Comparison of ENCODE assay signal across 33 cellular contexts in the genomic region with DNA sequence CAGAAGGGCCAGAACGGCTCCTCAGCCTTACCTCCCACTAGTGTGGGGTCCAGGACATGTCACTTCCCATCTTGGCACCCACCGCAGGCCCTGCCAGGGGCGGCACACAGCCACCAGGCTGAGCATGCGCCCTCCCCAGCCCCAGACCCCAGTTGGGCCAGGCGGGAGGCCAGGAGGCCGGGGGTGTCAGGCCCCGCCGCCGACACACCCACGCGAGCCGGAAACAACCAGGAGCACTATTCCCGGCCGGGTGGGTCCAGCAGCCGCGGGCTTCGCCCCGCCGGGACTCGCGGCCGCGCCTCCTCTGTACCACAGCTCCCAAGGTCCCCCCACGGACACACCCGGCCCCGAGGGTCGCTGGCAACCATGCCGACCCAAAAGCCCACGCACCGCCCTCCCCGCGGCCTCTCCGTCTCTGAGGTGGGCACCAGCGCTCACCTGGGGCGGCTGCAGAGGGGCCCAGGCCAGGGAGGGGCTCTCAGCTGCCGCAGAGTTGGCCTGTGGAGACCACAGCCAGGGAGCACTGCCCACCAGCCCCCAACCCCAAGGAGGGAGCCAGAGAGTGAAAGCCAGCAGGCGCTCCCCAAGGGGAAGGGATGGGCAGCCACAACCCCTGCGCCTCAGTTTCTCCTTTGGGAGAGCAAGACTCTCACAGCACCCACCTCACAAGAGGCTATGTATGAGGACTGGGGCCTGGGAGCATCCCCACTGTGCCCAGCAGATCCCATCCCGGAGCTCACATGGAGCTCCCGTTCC. TPM values are rescaled to one million over a fixed set of nuclear protein-coding genes. Genes with fewer than 3 reads are reported as not detected.
DNase-seq lines count a peak whose midpoint lies in the region; ATAC-seq, FAIRE-seq and TF ChIP-seq lines count a peak whose summit lies in the region.
"Had no signal": no experiment of that assay in that cellular context is flagged by ENCODE, and none has a peak within 500 bp of the region (broad histone marks: within the 10 kb centered on the region; RNA-seq: fewer than 3 reads in every experiment).

No MANE protein-coding gene starts in this region.

- TF ChIP-seq POLR2A in HepG2 (IDR thresholded peaks at IDR 0.05; ENCODE audit: insufficient read depth in 1 of 2, low read depth in 2 of 2, low read length in 2 of 2) (no peak), spleen (IDR thresholded peaks at IDR 0.05) (no peak)

- H3K27me3 Mint-ChIP-seq in endothelial cell (ENCODE audit: unreplicated experiment): peaks cover 10% of the 10 kb centered on the region

- H3K9me3 Mint-ChIP-seq in endothelial cell (ENCODE audit: unreplicated experiment): no peaks in the 10 kb centered on the region
- H3K9me3 Mint-ChIP-seq: activated naive CD4-positive, alpha-beta T cell treated with anti-CD3 and anti-CD28 coated beads, Interleukin-2, amount 50 U/mL, for 24 hours; activated T-helper 1 cell treated with anti-CD3 and anti-CD28 coated beads, Interleukin-12 subunit alpha, Interleukin-12 subunit beta, Interleukin-2, Interleukin-4 antibody, amounts not matched to agents 30 ng/mL and 10 ng/mL and 1 ng/mL, durations not matched to agents 14 hours and 24 hours and 36 hours; dendritic cell treated with granulocyte-macrophage colony-stimulating factor and Interleukin-4, amounts not matched to agents 40 ng/mL and 50 ng/mL, for 4 days; HFFc6; naive thymus-derived CD8-positive, alpha-beta T cell; T-helper 2 cell treated with Interferon-gamma antibody and Interleukin-4, amounts not matched to agents 5 μg/mL and 100 μg/mL, for 36 hours had no signal

- no peak for DNase-seq in adipocyte (ENCODE audit: low read depth)
- DNase-seq in HepG2 (ENCODE audit: low spot score): no peak
- peak; percentile 68 for DNase-seq in spleen
- DNase-seq in NCI-H1092 (lab: John Stamatoyannopoulos, UW): no peak
- no peak for DNase-seq in DMS153 (lab: John Stamatoyannopoulos, UW)
- no peak for DNase-seq in activated gamma-delta T cell (lab: John Stamatoyannopoulos, UW)
- DNase-seq in endothelial cell (ENCODE audit: low spot score): no peak
- DNase-seq: activated CD4-positive, alpha-beta T cell treated with anti-CD3 and anti-CD28 coated beads for 48 hours; activated CD8-positive, alpha-beta memory T cell treated with anti-CD3 and anti-CD28 coated beads, Interleukin-2, amount 10 ng/mL, durations not matched to agents 7 days and 5 days; aorta; caudate nucleus; EL; HFFc6; NCI-H1048; NCI-H187; NCI-H2171 treated with DMSO at 0.1 percent for 48 hours; NCI-H524; PC-3; retina; Right ventricle myocardium superior; stimulated activated CD4-positive, alpha-beta T cell treated with anti-CD3 and anti-CD28 coated beads, Interleukin-2, amount 100 ng/mL, for 48 hours had no signal

- intact Hi-C loops in HepG2 (cut with micrococcal nuclease; ENCODE audit: unreplicated experiment): no loop called here
- intact Hi-C loops in spleen (cut with DNase I; ENCODE audit: low total_unique reads): no loop called here

- TF ChIP-seq EP300 in HepG2 (IDR thresholded peaks at IDR 0.05; ENCODE audit: low read depth in 2 of 2, low read length in 2 of 2) (no peak), HepG2 (CRISPR knock-in tag; IDR thresholded peaks at IDR 0.05; ENCODE audit: borderline replicate concordance) (no peak)

- H3K4me1 Mint-ChIP-seq in endothelial cell (ENCODE audit: unreplicated experiment): peaks cover 13% of the 10 kb centered on the region
- H3K4me1 Mint-ChIP-seq: activated CD8-positive, alpha-beta memory T cell treated with anti-CD3 and anti-CD28 coated beads, Interleukin-2, amount 10 ng/mL, durations not matched to agents 7 days and 5 days; activated naive CD4-positive, alpha-beta T cell treated with anti-CD3 and anti-CD28 coated beads, Interleukin-2, amount 50 U/mL, for 24 hours; naive thymus-derived CD8-positive, alpha-beta T cell had no signal

- no peak for TF ChIP-seq CTCF in HEK293 (tag by site-specific recombination; IDR thresholded peaks at IDR 0.05)
- TF ChIP-seq CTCF in HepG2 (CRISPR knock-in tag; IDR thresholded peaks at IDR 0.05): no peak
- no peak for TF ChIP-seq CTCF in spleen (IDR thresholded peaks at IDR 0.05 in 8 of 11, conservative IDR thresholded peaks at IDR 0.05 in 3 of 11)
- no peak for TF ChIP-seq CTCF in endothelial cell (IDR thresholded peaks at IDR 0.05; ENCODE audit: unreplicated experiment)

- 96% methylated on average over 19 of the region's 40 CpGs for WGBS in HepG2 (ENCODE audit: low lambda C conversion rate)
- 80 to 91% (median 82%) methylated on average over 17 to 40 of the region's 40 CpGs for WGBS in spleen, 5 donors

- no peak overlapping the region for H3K4me3 Mint-ChIP-seq in endothelial cell (ENCODE audit: unreplicated experiment)
- H3K4me3 Mint-ChIP-seq: activated CD8-positive, alpha-beta memory T cell treated with anti-CD3 and anti-CD28 coated beads, Interleukin-2, amount 10 ng/mL, durations not matched to agents 7 days and 5 days; activated naive CD4-positive, alpha-beta T cell treated with anti-CD3 and anti-CD28 coated beads, Interleukin-2, amount 50 U/mL, for 24 hours; activated T-helper 1 cell treated with anti-CD3 and anti-CD28 coated beads, Interleukin-12 subunit alpha, Interleukin-12 subunit beta, Interleukin-2, Interleukin-4 antibody, amounts not matched to agents 30 ng/mL and 10 ng/mL and 1 ng/mL, durations not matched to agents 14 hours and 24 hours and 36 hours; dendritic cell treated with granulocyte-macrophage colony-stimulating factor and Interleukin-4, amounts not matched to agents 40 ng/mL and 50 ng/mL, for 4 days; HFFc6; naive thymus-derived CD8-positive, alpha-beta T cell; T-helper 2 cell treated with Interferon-gamma antibody and Interleukin-4, amounts not matched to agents 5 μg/mL and 100 μg/mL, for 36 hours had no signal

- H3K4me1 ChIP-seq in HEK293 (ENCODE audit: control insufficient read depth, insufficient read depth, low read length) (peaks cover 8% of the 10 kb centered on the region), adipocyte (ENCODE audit: control insufficient read depth, insufficient read depth, low read length) (peaks cover 55% of the 10 kb centered on the region), HepG2 (ENCODE audit: insufficient read depth, low read length) (peaks cover 47% of the 10 kb centered on the region), spleen (peaks cover 0 to 48% (median 7%) of the 10 kb centered on the region in 6 donors)

- in situ Hi-C loops in HepG2 (cut with HindIII; ENCODE audit: extremely low pct_ligation_motif_present, low pct_unique_long_range_greater_than_20kb): no loop called here

- H3K4me3 ChIP-seq in HEK293 (ENCODE audit: low read depth, low read length) (no peak overlapping the region), adipocyte (ENCODE audit: low read length) (no peak overlapping the region), HepG2 (replicated peaks in 1 of 3; ENCODE audit: insufficient read depth in 1 of 3, low read depth in 2 of 3, low read length in 3 of 3) (no peak overlapping the region), spleen (no peak overlapping the region)
- H3K4me3 ChIP-seq: gastroesophageal sphincter, GM12878, hepatocyte, ovary had no signal

- no peak for TF ChIP-seq RAD21 in HepG2 (CRISPR knock-in tag; IDR thresholded peaks at IDR 0.05)

- no peak for FAIRE-seq in HepG2 (lab: Jason Lieb, UNC)
- FAIRE-seq: D721Med, endometrium, GM12878 had no signal

- H3K27me3 ChIP-seq in adipocyte (replicated peaks; ENCODE audit: control insufficient read depth, insufficient read depth, low read length): no peaks in the 10 kb centered on the region
- no peaks in the 10 kb centered on the region for H3K27me3 ChIP-seq in HepG2 (ENCODE audit: control insufficient read depth in 1 of 2, insufficient read depth in 2 of 2, low read length in 2 of 2)
- H3K27me3 ChIP-seq in spleen (replicated peaks in 1 of 7): no peaks in the 10 kb centered on the region
- H3K27me3 ChIP-seq: gastroesophageal sphincter, hepatocyte, ovary had no signal

- H3K9me3 ChIP-seq in HEK293 (ENCODE audit: control insufficient read depth, insufficient read depth, low read depth, low read length): no peaks in the 10 kb centered on the region
- no peaks in the 10 kb centered on the region for H3K9me3 ChIP-seq in adipocyte (ENCODE audit: control insufficient read depth, low read length)
- no peaks in the 10 kb centered on the region for H3K9me3 ChIP-seq in HepG2 (ENCODE audit: low read length)
- H3K9me3 ChIP-seq in spleen: no peaks in the 10 kb centered on the region
- H3K9me3 ChIP-seq: gastroesophageal sphincter, ovary had no signal

- ATAC-seq in HepG2: no peak
- ATAC-seq: activated CD8-positive, alpha-beta memory T cell treated with anti-CD3 and anti-CD28 coated beads, Interleukin-2, amount 10 ng/mL, durations not matched to agents 7 days and 5 days; gastroesophageal sphincter; GM12878; naive thymus-derived CD8-positive, alpha-beta T cell; PC-3 had no signal

- no TSS peak for BruUV-seq in HepG2 (replicated peaks; lab: Mats Ljungman, UMichigan)

- H3K27ac ChIP-seq in HEK293 (ENCODE audit: extremely low read depth, low read depth, low read length) (no peak overlapping the region), HepG2 (ENCODE audit: extremely low read length, insufficient read depth, low read length) (peak overlapping the region; percentile 73), spleen (no peak overlapping the region)

- no peak overlapping the region for H3K27ac Mint-ChIP-seq in endothelial cell (ENCODE audit: unreplicated experiment)
- H3K27ac Mint-ChIP-seq: activated CD8-positive, alpha-beta memory T cell treated with anti-CD3 and anti-CD28 coated beads, Interleukin-2, amount 10 ng/mL, durations not matched to agents 7 days and 5 days; activated naive CD4-positive, alpha-beta T cell treated with anti-CD3 and anti-CD28 coated beads, Interleukin-2, amount 50 U/mL, for 24 hours; activated T-helper 1 cell treated with anti-CD3 and anti-CD28 coated beads, Interleukin-12 subunit alpha, Interleukin-12 subunit beta, Interleukin-2, Interleukin-4 antibody, amounts not matched to agents 30 ng/mL and 10 ng/mL and 1 ng/mL, durations not matched to agents 14 hours and 24 hours and 36 hours; dendritic cell treated with granulocyte-macrophage colony-stimulating factor and Interleukin-4, amounts not matched to agents 40 ng/mL and 50 ng/mL, for 4 days; HFFc6; naive thymus-derived CD8-positive, alpha-beta T cell; T-helper 2 cell treated with Interferon-gamma antibody and Interleukin-4, amounts not matched to agents 5 μg/mL and 100 μg/mL, for 36 hours had no signal

- no peaks in the 10 kb centered on the region for H4K20me1 ChIP-seq in HepG2 (ENCODE audit: insufficient read depth, low read length)

- POLR2A ChIA-PET in HEK293 (lab: Yijun Ruan, JAX) (no interaction called here), HepG2 (lab: Yijun Ruan, JAX) (no interaction called here)

- H3K79me2 ChIP-seq in HepG2 (ENCODE audit: insufficient read depth, low read length): no peaks in the 10 kb centered on the region
- H3K79me2 ChIP-seq: hepatocyte had no signal

- no peak overlapping the region for H2AFZ ChIP-seq in HepG2 (ENCODE audit: low read length)
- H2AFZ ChIP-seq: hepatocyte had no signal

- peaks cover 13% of the 10 kb centered on the region for H3K36me3 Mint-ChIP-seq in endothelial cell (ENCODE audit: low read depth, unreplicated experiment)
- H3K36me3 Mint-ChIP-seq: activated CD8-positive, alpha-beta memory T cell treated with anti-CD3 and anti-CD28 coated beads, Interleukin-2, amount 10 ng/mL, durations not matched to agents 7 days and 5 days; activated naive CD4-positive, alpha-beta T cell treated with anti-CD3 and anti-CD28 coated beads, Interleukin-2, amount 50 U/mL, for 24 hours; naive thymus-derived CD8-positive, alpha-beta T cell had no signal

- H3K36me3 ChIP-seq in HEK293 (ENCODE audit: control insufficient read depth in 2 of 2, insufficient read depth in 1 of 2, low read length in 2 of 2): peaks cover 0 to 5% of the 10 kb centered on the region in 2 experiments; a peak in 1 of 3 replicates
- H3K36me3 ChIP-seq in adipocyte (ENCODE audit: control insufficient read depth, insufficient read depth, low read length, severe bottlenecking): no peaks in the 10 kb centered on the region
- no peaks in the 10 kb centered on the region; a peak in 2 of 5 replicates for H3K36me3 ChIP-seq in HepG2 (replicated peaks in 1 of 2; ENCODE audit: control insufficient read depth in 1 of 2, insufficient read depth in 2 of 2, low read length in 2 of 2)
- no peaks in the 10 kb centered on the region for H3K36me3 ChIP-seq in spleen
- H3K36me3 ChIP-seq: gastroesophageal sphincter, ovary had no signal

- CTCF ChIA-PET in HEK293 (lab: Yijun Ruan, JAX): interaction anchor here (0.5 kb wide), 2 partner anchors 61 to 80 kb away, joined by 3 to 5 read pairs; no protein-coding TSS in a partner anchor
- CTCF ChIA-PET in HepG2 (lab: Yijun Ruan, JAX; ENCODE audit: low intra/inter-chr PET ratio, low total read pairs): no interaction called here

- no peak overlapping the region for H3K4me2 ChIP-seq in HepG2 (ENCODE audit: low read depth, low read length)
- H3K4me2 ChIP-seq: hepatocyte had no signal

- H3K9ac ChIP-seq in adipocyte (ENCODE audit: low read length) (peak overlapping the region; percentile 19), HepG2 (ENCODE audit: insufficient read depth, low read depth, low read length) (no peak overlapping the region)

RNA-seq across cellular contexts. Expression of gene B9D1, which starts 18.0 kb away (rescaled TPM):
- 26.2 and 27.7 TPM in 2 replicates for total RNA-seq in HepG2 (2016; rRNA removed; fragmentation: Illumina TruSeq; extraction: Trizol)
- total RNA-seq in HepG2 (2016; cell fraction: cytosol; rRNA removed; fragmentation: Illumina TruSeq; extraction: Trizol; ENCODE audit: low read depth): 7.2 and 9.1 TPM in 2 replicates
- total RNA-seq in HepG2 (2016; cell fraction: insoluble cytoplasmic fraction; rRNA removed; fragmentation: Illumina TruSeq; extraction: Trizol): 28.5 TPM in 2 replicates
- total RNA-seq in HepG2 (2016; cell fraction: membrane; rRNA removed; fragmentation: Illumina TruSeq; extraction: Trizol): 9.6 and 12.5 TPM in 2 replicates
- 16.8 and 19.2 TPM in 2 replicates for total RNA-seq in HepG2 (2016; cell fraction: nucleus; rRNA removed; fragmentation: Illumina TruSeq; extraction: Trizol)
- 28.7 and 31.1 TPM in 2 replicates for polyA plus RNA-seq in HepG2 (2011; rRNA removed)
- polyA plus RNA-seq in HepG2 (2011; cell fraction: cytosol; rRNA removed): 19.7 and 34.3 TPM in 2 replicates
- 46.3 and 48.7 TPM in 2 replicates for polyA plus RNA-seq in HepG2 (2011; cell fraction: nucleus; rRNA removed)
- polyA plus RNA-seq in HepG2 (2012): 11.8 and 12.8 TPM in 2 replicates
- polyA plus RNA-seq in HepG2 (2016; cell fraction: cytosol; fragmentation: Illumina TruSeq; extraction: Trizol; ENCODE audit: low read depth): 6.7 and 10.3 TPM in 2 replicates
- polyA plus RNA-seq in HepG2 (2016; cell fraction: insoluble cytoplasmic fraction; fragmentation: Illumina TruSeq; extraction: Trizol; ENCODE audit: low read depth): 27.9 and 32.0 TPM in 2 replicates
- 6.2 and 7.2 TPM in 2 replicates for polyA plus RNA-seq in HepG2 (2016; cell fraction: membrane; fragmentation: Illumina TruSeq; extraction: Trizol; ENCODE audit: low read depth)
- polyA plus RNA-seq in HepG2 (2016; cell fraction: nucleus; fragmentation: Illumina TruSeq; extraction: Trizol; ENCODE audit: insufficient read depth, low read depth): 31.9 and 36.2 TPM in 2 replicates
- 24.4 and 68.8 TPM in 2 replicates for polyA minus RNA-seq in HepG2 (2011; rRNA and poly(A)+ RNA removed; ENCODE audit: low replicate concordance)
- polyA minus RNA-seq in HepG2 (2011; cell fraction: cytosol; rRNA and poly(A)+ RNA removed): 7.4 and 11.4 TPM in 2 replicates
- polyA minus RNA-seq in HepG2 (2011; cell fraction: nucleus; rRNA and poly(A)+ RNA removed): 19.1 and 22.0 TPM in 2 replicates
- 10 to 100 TPM in 1 of 7 donors, 1 to 10 TPM in 6; 6.4 to 14.1 (median 7.3) TPM for total RNA-seq in spleen
- 1 to 10 TPM; 4.3 to 8.1 (median 5.8) TPM for polyA plus RNA-seq in spleen
- total RNA-seq in endothelial cell (ENCODE audit: unreplicated experiment): 6.2 TPM

RNA-seq across cellular contexts. Expression of gene MAPK7, which starts 33.8 kb away (rescaled TPM):
- total RNA-seq in HepG2 (2016; rRNA removed; fragmentation: Illumina TruSeq; extraction: Trizol): 2.9 and 3.7 TPM in 2 replicates
- total RNA-seq in HepG2 (2016; cell fraction: cytosol; rRNA removed; fragmentation: Illumina TruSeq; extraction: Trizol; ENCODE audit: low read depth): 2.7 and 3.5 TPM in 2 replicates
- total RNA-seq in HepG2 (2016; cell fraction: insoluble cytoplasmic fraction; rRNA removed; fragmentation: Illumina TruSeq; extraction: Trizol): 3.5 and 4.6 TPM in 2 replicates
- total RNA-seq in HepG2 (2016; cell fraction: membrane; rRNA removed; fragmentation: Illumina TruSeq; extraction: Trizol): 4.4 and 4.5 TPM in 2 replicates
- total RNA-seq in HepG2 (2016; cell fraction: nucleus; rRNA removed; fragmentation: Illumina TruSeq; extraction: Trizol): 5.1 and 5.6 TPM in 2 replicates
- 5.9 and 6.4 TPM in 2 replicates for polyA plus RNA-seq in HepG2 (2011; rRNA removed)
- polyA plus RNA-seq in HepG2 (2011; cell fraction: cytosol; rRNA removed): 2.6 TPM in 2 replicates
- 15.5 and 19.3 TPM in 2 replicates for polyA plus RNA-seq in HepG2 (2011; cell fraction: nucleus; rRNA removed)
- 4.7 and 7.2 TPM in 2 replicates for polyA plus RNA-seq in HepG2 (2012)
- 2.3 and 3.1 TPM in 2 replicates for polyA plus RNA-seq in HepG2 (2016; cell fraction: cytosol; fragmentation: Illumina TruSeq; extraction: Trizol; ENCODE audit: low read depth)
- 5.8 and 8.5 TPM in 2 replicates for polyA plus RNA-seq in HepG2 (2016; cell fraction: insoluble cytoplasmic fraction; fragmentation: Illumina TruSeq; extraction: Trizol; ENCODE audit: low read depth)
- polyA plus RNA-seq in HepG2 (2016; cell fraction: membrane; fragmentation: Illumina TruSeq; extraction: Trizol; ENCODE audit: low read depth): 4.2 TPM in 2 replicates
- polyA plus RNA-seq in HepG2 (2016; cell fraction: nucleus; fragmentation: Illumina TruSeq; extraction: Trizol; ENCODE audit: insufficient read depth, low read depth): 12.9 and 19.5 TPM in 2 replicates
- polyA minus RNA-seq in HepG2 (2011; rRNA and poly(A)+ RNA removed; ENCODE audit: low replicate concordance): 23.8 and 23.9 TPM in 2 replicates
- 4.7 and 7.5 TPM in 2 replicates for polyA minus RNA-seq in HepG2 (2011; cell fraction: cytosol; rRNA and poly(A)+ RNA removed)
- polyA minus RNA-seq in HepG2 (2011; cell fraction: nucleus; rRNA and poly(A)+ RNA removed): 20.3 and 20.4 TPM in 2 replicates
- total RNA-seq in spleen: 10 to 100 TPM; 23.1 to 56.2 (median 34.4) TPM
- 10 to 100 TPM in 1 of 3 donors, 1 to 10 TPM in 2; 5.7 to 15.1 (median 6.9) TPM for polyA plus RNA-seq in spleen
- 48.5 TPM for total RNA-seq in endothelial cell (ENCODE audit: unreplicated experiment)

RNA-seq across cellular contexts. Expression of gene MFAP4, which starts 42.5 kb away (rescaled TPM):
- total RNA-seq in HepG2 (2016; rRNA removed; fragmentation: Illumina TruSeq; extraction: Trizol): not detected in 2 replicates
- total RNA-seq in HepG2 (2016; cell fraction: cytosol; rRNA removed; fragmentation: Illumina TruSeq; extraction: Trizol; ENCODE audit: low read depth): not detected in 2 replicates
- 0.13 TPM in 1 of 2 replicates, not detected in the other for total RNA-seq in HepG2 (2016; cell fraction: insoluble cytoplasmic fraction; rRNA removed; fragmentation: Illumina TruSeq; extraction: Trizol)
- total RNA-seq in HepG2 (2016; cell fraction: membrane; rRNA removed; fragmentation: Illumina TruSeq; extraction: Trizol): not detected in 2 replicates
- total RNA-seq in HepG2 (2016; cell fraction: nucleus; rRNA removed; fragmentation: Illumina TruSeq; extraction: Trizol): not detected in 2 replicates
- 0.08 and 0.59 TPM in 2 replicates for polyA plus RNA-seq in HepG2 (2011; rRNA removed)
- polyA plus RNA-seq in HepG2 (2011; cell fraction: cytosol; rRNA removed): 0.16 and 0.23 TPM in 2 replicates
- 0.23 and 0.88 TPM in 2 replicates for polyA plus RNA-seq in HepG2 (2011; cell fraction: nucleus; rRNA removed)
- polyA plus RNA-seq in HepG2 (2012): 0.27 and 0.75 TPM in 2 replicates
- polyA plus RNA-seq in HepG2 (2016; cell fraction: cytosol; fragmentation: Illumina TruSeq; extraction: Trizol; ENCODE audit: low read depth): not detected in 2 replicates
- polyA plus RNA-seq in HepG2 (2016; cell fraction: insoluble cytoplasmic fraction; fragmentation: Illumina TruSeq; extraction: Trizol; ENCODE audit: low read depth): not detected in 2 replicates
- polyA plus RNA-seq in HepG2 (2016; cell fraction: membrane; fragmentation: Illumina TruSeq; extraction: Trizol; ENCODE audit: low read depth): not detected in 2 replicates
- polyA plus RNA-seq in HepG2 (2016; cell fraction: nucleus; fragmentation: Illumina TruSeq; extraction: Trizol; ENCODE audit: insufficient read depth, low read depth): not detected in 2 replicates
- polyA minus RNA-seq in HepG2 (2011; rRNA and poly(A)+ RNA removed; ENCODE audit: low replicate concordance): 0.12 TPM in 1 of 2 replicates, not detected in the other
- 0.69 TPM in 1 of 2 replicates, not detected in the other for polyA minus RNA-seq in HepG2 (2011; cell fraction: cytosol; rRNA and poly(A)+ RNA removed)
- not detected in 2 replicates for polyA minus RNA-seq in HepG2 (2011; cell fraction: nucleus; rRNA and poly(A)+ RNA removed)
- total RNA-seq in spleen: 10 to 100 TPM; 10.1 to 41.0 (median 21.8) TPM
- polyA plus RNA-seq in spleen: 10 to 100 TPM; 16.1 to 48.4 (median 17.8) TPM
- total RNA-seq in endothelial cell (ENCODE audit: unreplicated experiment): 0.67 TPM
- total RNA-seq: activated CD8-positive, alpha-beta memory T cell treated with anti-CD3 and anti-CD28 coated beads, Interleukin-2, amount 10 ng/mL, durations not matched to agents 7 days and 5 days; activated T-helper 1 cell treated with anti-CD3 and anti-CD28 coated beads, Interleukin-12 subunit alpha, Interleukin-12 subunit beta, Interleukin-2, Interleukin-4 antibody, amounts not matched to agents 30 ng/mL and 10 ng/mL and 1 ng/mL, durations not matched to agents 14 hours and 24 hours and 36 hours; naive thymus-derived CD8-positive, alpha-beta T cell; PC-3 had no signal
- polyA plus RNA-seq: naive thymus-derived CD8-positive, alpha-beta T cell had no signal
